Comparison of ENCODE assay signal across 8 cellular contexts in the genomic region with DNA sequence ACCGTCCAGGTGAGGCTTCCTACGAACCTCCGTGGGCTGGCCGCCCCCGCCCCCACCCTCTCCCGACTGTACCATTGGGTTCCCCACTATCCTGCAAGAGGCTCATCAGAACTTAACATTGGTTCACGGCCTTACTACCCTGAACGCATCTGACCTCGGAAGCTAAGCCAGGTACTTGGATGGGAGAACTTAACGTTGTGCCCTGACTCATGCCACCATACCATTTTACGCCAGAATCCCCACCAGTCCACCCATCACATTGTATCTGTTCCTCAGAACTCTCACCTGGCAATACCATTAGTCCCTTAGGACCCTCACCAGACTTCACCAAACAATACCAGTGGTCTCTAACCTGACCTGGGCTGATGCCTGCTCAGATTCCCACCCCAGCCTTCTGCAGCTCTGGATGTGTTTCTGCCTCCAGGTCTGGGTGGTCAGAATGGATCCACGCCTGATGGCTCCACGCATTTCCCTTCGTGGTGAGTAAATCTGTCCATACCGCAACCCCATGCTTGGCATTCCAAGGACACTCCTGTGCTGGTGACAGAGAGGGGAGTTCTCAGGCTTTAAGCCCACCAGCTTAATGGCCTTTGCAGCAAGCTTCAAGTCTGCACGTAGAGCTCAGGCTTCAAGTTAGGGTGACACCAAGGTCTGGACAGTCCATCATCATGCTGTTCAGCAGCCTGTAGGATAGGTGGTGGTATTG. TPM values are rescaled to one million over a fixed set of nuclear protein-coding genes. Genes with fewer than 3 reads are reported as not detected.
DNase-seq lines count a peak whose midpoint lies in the region; FAIRE-seq and TF ChIP-seq lines count a peak whose summit lies in the region.

No MANE protein-coding gene starts in this region.

- H3K4me1 Mint-ChIP-seq in activated naive CD8-positive, alpha-beta T cell (ENCODE audit: low read depth) = peaks cover 65% of the 10 kb centered on the region

- peak overlapping the region; percentile 84 for H3K4me2 ChIP-seq in keratinocyte (ENCODE audit: control insufficient read depth, extremely low read depth, insufficient read depth, low read depth, low read length)

- no peaks in the 10 kb centered on the region for H3K9me3 Mint-ChIP-seq in activated naive CD8-positive, alpha-beta T cell (ENCODE audit: low read depth)

- H3K27me3 ChIP-seq in keratinocyte (ENCODE audit: control insufficient read depth, extremely low read depth, insufficient read depth, low read length) (no peaks in the 10 kb centered on the region), subcutaneous abdominal adipose tissue (ENCODE audit: control insufficient read depth in 5 of 5, insufficient read depth in 4 of 5, low read length in 5 of 5) (no peaks in the 10 kb centered on the region)

- DNase-seq in NCI-H510A treated with DMSO at 0.1 percent for 48 hours (lab: John Stamatoyannopoulos, UW) (peak; percentile 7), NCI-H510A (lab: John Stamatoyannopoulos, UW) (no peak), keratinocyte (ENCODE audit: low read depth, low spot score) (no peak), midbrain (lab: John Stamatoyannopoulos, UW) (no peak), SHP77 treated with DMSO at 0.1 percent for 48 hours (lab: John Stamatoyannopoulos, UW) (no peak), kidney tubule cell (ENCODE audit: low spot score) (no peak)

- H3K36me3 Mint-ChIP-seq in activated naive CD8-positive, alpha-beta T cell = peaks cover 2% of the 10 kb centered on the region

- H3K9me1 ChIP-seq in keratinocyte (ENCODE audit: control insufficient read depth, extremely low read depth, insufficient read depth, low read length) = peaks cover 2% of the 10 kb centered on the region

- H3K4me3 ChIP-seq in keratinocyte (ENCODE audit: control insufficient read depth in 2 of 3, extremely low read depth in 1 of 3, insufficient read depth in 2 of 3, low read depth in 1 of 3, low read length in 3 of 3) (peak overlapping the region; percentile 63 to 84 (median 82)), subcutaneous abdominal adipose tissue (ENCODE audit: low read depth in 1 of 5, low read length in 5 of 5) (peak overlapping the region; percentile 84 to 96 (median 94))

- peaks cover 18% of the 10 kb centered on the region for H4K20me1 ChIP-seq in keratinocyte (ENCODE audit: control insufficient read depth, extremely low read depth, insufficient read depth, low read length)

- dilution Hi-C loops in keratinocyte (cut with MboI; ENCODE audit: extremely low pct_ligation_motif_present, low sequenced_read_pairs) = no loop called here

- peak overlapping the region; percentile 70 for H2AFZ ChIP-seq in keratinocyte (ENCODE audit: control insufficient read depth, low read length)

- H3K27me3 Mint-ChIP-seq in activated naive CD8-positive, alpha-beta T cell = no peaks in the 10 kb centered on the region

- FAIRE-seq in keratinocyte (lab: Jason Lieb, UNC) = peak; percentile 41

- H3K79me2 ChIP-seq in keratinocyte (ENCODE audit: control insufficient read depth, insufficient read depth, low read length) = peaks cover 54% of the 10 kb centered on the region

- no peak for TF ChIP-seq CTCF in keratinocyte (optimal IDR thresholded peaks at IDR 0.05 in 1 of 3, IDR thresholded peaks at IDR 0.05 in 1 of 3, conservative IDR thresholded peaks at IDR 0.05 in 1 of 3; ENCODE audit: extremely low read depth in 1 of 3, insufficient read depth in 2 of 3, low read length in 3 of 3)

- H3K27ac ChIP-seq in keratinocyte (ENCODE audit: control insufficient read depth, insufficient read depth, low read length) = peak overlapping the region; percentile 83
- H3K27ac ChIP-seq in subcutaneous abdominal adipose tissue (ENCODE audit: low read depth, low read length) = peak overlapping the region; percentile 97

- H3K4me3 Mint-ChIP-seq in activated naive CD8-positive, alpha-beta T cell = peak overlapping the region; percentile 97

- H3K9me3 ChIP-seq in keratinocyte (ENCODE audit: control insufficient read depth, low read depth, low read length) (no peaks in the 10 kb centered on the region), subcutaneous abdominal adipose tissue (ENCODE audit: control insufficient read depth in 5 of 5, low read length in 5 of 5) (no peaks in the 10 kb centered on the region)

- H3K27ac Mint-ChIP-seq in activated naive CD8-positive, alpha-beta T cell = peak overlapping the region; percentile 97

- H3K36me3 ChIP-seq in keratinocyte (ENCODE audit: control insufficient read depth in 2 of 2, extremely low read depth in 1 of 2, insufficient read depth in 2 of 2, low read length in 2 of 2) (peaks cover 18% of the 10 kb centered on the region in 2 experiments), subcutaneous abdominal adipose tissue (ENCODE audit: control insufficient read depth in 5 of 5, insufficient read depth in 5 of 5, low read length in 5 of 5) (peaks cover 0 to 31% (median 20%) of the 10 kb centered on the region in 5 donors)

- H3K9ac ChIP-seq in keratinocyte (ENCODE audit: control insufficient read depth, extremely low read depth, insufficient read depth, low read length) (peak overlapping the region; percentile 92), subcutaneous abdominal adipose tissue (ENCODE audit: low read length in 5 of 5) (peak overlapping the region; percentile 85 to 99 (median 93))

- H3K4me1 ChIP-seq in keratinocyte (ENCODE audit: control insufficient read depth, extremely low read depth, insufficient read depth, low read length) = peaks cover 23% of the 10 kb centered on the region
- H3K4me1 ChIP-seq in subcutaneous abdominal adipose tissue (ENCODE audit: control insufficient read depth in 5 of 5, insufficient read depth in 5 of 5, low read length in 5 of 5) = peaks cover 15 to 70% (median 63%) of the 10 kb centered on the region in 5 donors

RNA-seq across cellular contexts. Expression of a gene that starts 0.6 kb away (rescaled TPM):
- 16.5 to 21.2 TPM (median 20.4 TPM) in 3 replicates for polyA plus RNA-seq in keratinocyte
- 0.60 TPM for polyA plus RNA-seq in keratinocyte (2011; ENCODE audit: low read depth)
- polyA plus RNA-seq in keratinocyte (2011; cell fraction: cytosol; rRNA removed) = 22.7 and 22.8 TPM in 2 replicates
- polyA plus RNA-seq in keratinocyte (2011; cell fraction: nucleus; rRNA removed) = 10.8 and 13.8 TPM in 2 replicates
- polyA plus RNA-seq in keratinocyte (2012; ENCODE audit: low replicate concordance) = 6.7 and 11.8 TPM in 2 replicates
- polyA minus RNA-seq in keratinocyte = 10.8 to 13.7 TPM (median 12.8 TPM) in 3 replicates
- 9.2 TPM for polyA minus RNA-seq in keratinocyte (2011; cell fraction: cytosol; rRNA and poly(A)+ RNA removed)
- 3.6 and 8.1 TPM in 2 replicates for polyA minus RNA-seq in keratinocyte (2011; cell fraction: nucleus; rRNA and poly(A)+ RNA removed)

RNA-seq across cellular contexts. Expression of a gene that starts 1.0 kb away (rescaled TPM):
- polyA plus RNA-seq in keratinocyte = 216 to 588 TPM (median 332 TPM) in 3 replicates
- 345 TPM for polyA plus RNA-seq in keratinocyte (2011; ENCODE audit: low read depth)
- 429 and 562 TPM in 2 replicates for polyA plus RNA-seq in keratinocyte (2011; cell fraction: cytosol; rRNA removed)
- polyA plus RNA-seq in keratinocyte (2011; cell fraction: nucleus; rRNA removed) = 205 and 231 TPM in 2 replicates
- polyA plus RNA-seq in keratinocyte (2012; ENCODE audit: low replicate concordance) = 463 and 476 TPM in 2 replicates
- polyA minus RNA-seq in keratinocyte = 394 to 579 TPM (median 534 TPM) in 3 replicates
- polyA minus RNA-seq in keratinocyte (2011; cell fraction: cytosol; rRNA and poly(A)+ RNA removed) = 567 TPM
- 109 and 169 TPM in 2 replicates for polyA minus RNA-seq in keratinocyte (2011; cell fraction: nucleus; rRNA and poly(A)+ RNA removed)

RNA-seq across cellular contexts. Expression of a gene that starts 9.5 kb away (rescaled TPM):
- polyA plus RNA-seq in keratinocyte = 2.8 to 9.0 TPM (median 7.1 TPM) in 3 replicates
- 0.94 TPM for polyA plus RNA-seq in keratinocyte (2011; ENCODE audit: low read depth)
- polyA plus RNA-seq in keratinocyte (2011; cell fraction: cytosol; rRNA removed) = 0.34 and 0.55 TPM in 2 replicates
- 35.1 and 49.7 TPM in 2 replicates for polyA plus RNA-seq in keratinocyte (2011; cell fraction: nucleus; rRNA removed)
- 1.7 and 3.7 TPM in 2 replicates for polyA plus RNA-seq in keratinocyte (2012; ENCODE audit: low replicate concordance)
- polyA minus RNA-seq in keratinocyte = 1.2 to 2.3 TPM (median 2.2 TPM) in 3 replicates
- not detected for polyA minus RNA-seq in keratinocyte (2011; cell fraction: cytosol; rRNA and poly(A)+ RNA removed)
- polyA minus RNA-seq in keratinocyte (2011; cell fraction: nucleus; rRNA and poly(A)+ RNA removed) = 3.0 and 3.2 TPM in 2 replicates

RNA-seq across cellular contexts. Expression of a gene that starts 16.3 kb away (rescaled TPM):
- polyA plus RNA-seq in keratinocyte = 9.6 to 17.8 TPM (median 13.1 TPM) in 3 replicates
- polyA plus RNA-seq in keratinocyte (2011; ENCODE audit: low read depth) = 0.97 TPM
- polyA plus RNA-seq in keratinocyte (2011; cell fraction: cytosol; rRNA removed) = 6.6 and 9.3 TPM in 2 replicates
- 76.2 and 146 TPM in 2 replicates for polyA plus RNA-seq in keratinocyte (2011; cell fraction: nucleus; rRNA removed)
- 5.3 and 11.9 TPM in 2 replicates for polyA plus RNA-seq in keratinocyte (2012; ENCODE audit: low replicate concordance)
- polyA minus RNA-seq in keratinocyte = 26.3 to 33.1 TPM (median 27.7 TPM) in 3 replicates
- polyA minus RNA-seq in keratinocyte (2011; cell fraction: cytosol; rRNA and poly(A)+ RNA removed) = 13.0 TPM
- 6.0 and 13.9 TPM in 2 replicates for polyA minus RNA-seq in keratinocyte (2011; cell fraction: nucleus; rRNA and poly(A)+ RNA removed)

RNA-seq across cellular contexts. Expression of a gene that starts 54.6 kb away (rescaled TPM):
- 395 to 588 TPM (median 427 TPM) in 3 replicates for polyA plus RNA-seq in keratinocyte
- polyA plus RNA-seq in keratinocyte (2011; ENCODE audit: low read depth) = 59.1 TPM
- polyA plus RNA-seq in keratinocyte (2011; cell fraction: cytosol; rRNA removed) = 410 and 894 TPM in 2 replicates
- polyA plus RNA-seq in keratinocyte (2011; cell fraction: nucleus; rRNA removed) = 137 and 206 TPM in 2 replicates
- 197 and 503 TPM in 2 replicates for polyA plus RNA-seq in keratinocyte (2012; ENCODE audit: low replicate concordance)
- polyA minus RNA-seq in keratinocyte = 126 to 280 TPM (median 176 TPM) in 3 replicates
- 674 TPM for polyA minus RNA-seq in keratinocyte (2011; cell fraction: cytosol; rRNA and poly(A)+ RNA removed)
- 67.9 and 72.7 TPM in 2 replicates for polyA minus RNA-seq in keratinocyte (2011; cell fraction: nucleus; rRNA and poly(A)+ RNA removed)
